Comparison of ENCODE assay signal across 19 cellular contexts in genomic region chr12:79838359-79838758, GRCh38.
A peak's percentile ranks its signal among the peaks of the same experiment; 100 is the strongest.
DNase-seq lines count a peak whose midpoint lies in the region; ATAC-seq and TF ChIP-seq lines count a peak whose summit lies in the region.
"Had no signal": no experiment of that assay in that cellular context is flagged by ENCODE, and none has a peak within 500 bp of the region (broad histone marks: within the 10 kb centered on the region; RNA-seq: fewer than 3 reads in every experiment).

No MANE protein-coding gene starts in this region.

- H3K4me1 ChIP-seq in endodermal cell (ENCODE audit: control insufficient read depth, insufficient read depth, low read length) (no peaks in the 10 kb centered on the region), neutrophil (ENCODE audit: control insufficient read depth in 1 of 2, insufficient read depth in 1 of 2, low read depth in 1 of 2, low read length in 1 of 2) (no peaks in the 10 kb centered on the region)
- H3K4me1 ChIP-seq: HAP-1 had no signal

- no peak for DNase-seq in activated T-cell treated with anti-CD3 and anti-CD28 coated beads, Interleukin-2, amount 50 U/mL, for 72 hours
- DNase-seq in activated T-cell treated with anti-CD3 and anti-CD28 coated beads for 4 hours (no peak), endodermal cell (no peak), hypothalamus (lab: John Stamatoyannopoulos, UW) (no peak)
- no peak for DNase-seq in stimulated activated naive CD4-positive, alpha-beta T cell (lab: John Stamatoyannopoulos, UW)
- DNase-seq in T-helper 2 cell treated with Interferon-gamma antibody and Interleukin-4, amounts not matched to agents 5 μg/mL and 100 μg/mL, for 36 hours (ENCODE audit: low spot score): no peak
- DNase-seq: ACHN; AML-193; BE2C; C1 segment of cervical spinal cord; Calu3; CD4-positive, alpha-beta memory T cell; COR-L47; DMS79 treated with DMSO at 0.1 percent for 48 hours; GF-D8; GOT3 had no signal

- TF ChIP-seq CTCF in endodermal cell (conservative IDR thresholded peaks at IDR 0.05) (no peak), neutrophil (IDR thresholded peaks at IDR 0.05) (no peak)

- 93% methylated on average over 2 to 3 of the region's 3 CpGs for WGBS in endodermal cell (ENCODE audit: insufficient coverage in 1 of 2, insufficient read length in 1 of 2), 2 experiments

- H3K27ac ChIP-seq in endodermal cell (ENCODE audit: low read depth, low read length): no peak overlapping the region
- peak overlapping the region; percentile 11 for H3K27ac ChIP-seq in neutrophil
- H3K27ac ChIP-seq: 22Rv1 had no signal

- no peak overlapping the region for H3K4me3 Mint-ChIP-seq in activated T-cell treated with anti-CD3 and anti-CD28 coated beads, Interleukin-2, amount 50 U/mL, for 72 hours
- no peak overlapping the region for H3K4me3 Mint-ChIP-seq in endodermal cell
- no peak overlapping the region for H3K4me3 Mint-ChIP-seq in T-helper 2 cell treated with Interferon-gamma antibody and Interleukin-4, amounts not matched to agents 5 μg/mL and 100 μg/mL, for 36 hours

- H3K27me3 ChIP-seq in endodermal cell (ENCODE audit: control insufficient read depth, insufficient read depth, low read length, poor library complexity, severe bottlenecking): no peaks in the 10 kb centered on the region
- H3K27me3 ChIP-seq in neutrophil: no peaks in the 10 kb centered on the region
- H3K27me3 ChIP-seq: BE2C had no signal

- H3K27me3 Mint-ChIP-seq in activated T-cell treated with anti-CD3 and anti-CD28 coated beads, Interleukin-2, amount 50 U/mL, for 72 hours (ENCODE audit: low read depth): no peaks in the 10 kb centered on the region
- H3K27me3 Mint-ChIP-seq in endodermal cell (ENCODE audit: insufficient read depth): no peaks in the 10 kb centered on the region
- H3K27me3 Mint-ChIP-seq in T-helper 2 cell treated with Interferon-gamma antibody and Interleukin-4, amounts not matched to agents 5 μg/mL and 100 μg/mL, for 36 hours (ENCODE audit: low read depth): no peaks in the 10 kb centered on the region
- H3K27me3 Mint-ChIP-seq: CD4-positive, alpha-beta memory T cell had no signal

- ATAC-seq in activated T-cell treated with anti-CD3 and anti-CD28 coated beads, Interleukin-2, amount 50 U/mL, for 72 hours (replicated peaks in 1 of 2): no peak

- H3K36me3 ChIP-seq in endodermal cell (ENCODE audit: control insufficient read depth, insufficient read depth, low read length): peaks cover 75% of the 10 kb centered on the region
- H3K36me3 ChIP-seq in neutrophil: peaks cover 30% of the 10 kb centered on the region

- H3K36me3 Mint-ChIP-seq in activated T-cell treated with anti-CD3 and anti-CD28 coated beads, Interleukin-2, amount 50 U/mL, for 72 hours (ENCODE audit: insufficient read depth in 2 of 2): peaks cover 24 to 46% of the 10 kb centered on the region in 2 donors
- H3K36me3 Mint-ChIP-seq in endodermal cell (ENCODE audit: low read depth): peaks cover 60% of the 10 kb centered on the region
- H3K36me3 Mint-ChIP-seq in T-helper 2 cell treated with Interferon-gamma antibody and Interleukin-4, amounts not matched to agents 5 μg/mL and 100 μg/mL, for 36 hours (ENCODE audit: low read depth): peaks cover 58% of the 10 kb centered on the region

- H3K9me3 Mint-ChIP-seq in activated T-cell treated with anti-CD3 and anti-CD28 coated beads, Interleukin-2, amount 50 U/mL, for 72 hours: peaks cover 6 to 16% of the 10 kb centered on the region in 2 donors
- H3K9me3 Mint-ChIP-seq in endodermal cell: peaks cover 36% of the 10 kb centered on the region
- H3K9me3 Mint-ChIP-seq in T-helper 2 cell treated with Interferon-gamma antibody and Interleukin-4, amounts not matched to agents 5 μg/mL and 100 μg/mL, for 36 hours: peaks cover 28% of the 10 kb centered on the region

- peaks cover 22% of the 10 kb centered on the region for H3K4me1 Mint-ChIP-seq in activated T-cell treated with anti-CD3 and anti-CD28 coated beads, Interleukin-2, amount 50 U/mL, for 72 hours (ENCODE audit: low read depth)
- peaks cover 14% of the 10 kb centered on the region for H3K4me1 Mint-ChIP-seq in endodermal cell
- peaks cover 22% of the 10 kb centered on the region for H3K4me1 Mint-ChIP-seq in T-helper 2 cell treated with Interferon-gamma antibody and Interleukin-4, amounts not matched to agents 5 μg/mL and 100 μg/mL, for 36 hours (ENCODE audit: low read depth)

- H3K9me3 ChIP-seq in endodermal cell (ENCODE audit: control insufficient read depth, low read length) (peaks cover 48% of the 10 kb centered on the region), neutrophil (no peaks in the 10 kb centered on the region)

- H3K9ac ChIP-seq in endodermal cell (ENCODE audit: extremely low read depth, low read length, poor library complexity, severe bottlenecking): no peak overlapping the region

- H3K27ac Mint-ChIP-seq in activated T-cell treated with anti-CD3 and anti-CD28 coated beads, Interleukin-2, amount 50 U/mL, for 72 hours: peak overlapping the region; percentile 13
- H3K27ac Mint-ChIP-seq in endodermal cell: no peak overlapping the region
- H3K27ac Mint-ChIP-seq in T-helper 2 cell treated with Interferon-gamma antibody and Interleukin-4, amounts not matched to agents 5 μg/mL and 100 μg/mL, for 36 hours: no peak overlapping the region

- H3K4me3 ChIP-seq in endodermal cell (ENCODE audit: low read length) (peak overlapping the region; percentile 20), neutrophil (ENCODE audit: low read depth in 1 of 2, low read length in 1 of 2) (no peak overlapping the region)
- H3K4me3 ChIP-seq: HAP-1 had no signal
